Comparison of ENCODE assay signal across 20 cellular contexts in the genomic region with DNA sequence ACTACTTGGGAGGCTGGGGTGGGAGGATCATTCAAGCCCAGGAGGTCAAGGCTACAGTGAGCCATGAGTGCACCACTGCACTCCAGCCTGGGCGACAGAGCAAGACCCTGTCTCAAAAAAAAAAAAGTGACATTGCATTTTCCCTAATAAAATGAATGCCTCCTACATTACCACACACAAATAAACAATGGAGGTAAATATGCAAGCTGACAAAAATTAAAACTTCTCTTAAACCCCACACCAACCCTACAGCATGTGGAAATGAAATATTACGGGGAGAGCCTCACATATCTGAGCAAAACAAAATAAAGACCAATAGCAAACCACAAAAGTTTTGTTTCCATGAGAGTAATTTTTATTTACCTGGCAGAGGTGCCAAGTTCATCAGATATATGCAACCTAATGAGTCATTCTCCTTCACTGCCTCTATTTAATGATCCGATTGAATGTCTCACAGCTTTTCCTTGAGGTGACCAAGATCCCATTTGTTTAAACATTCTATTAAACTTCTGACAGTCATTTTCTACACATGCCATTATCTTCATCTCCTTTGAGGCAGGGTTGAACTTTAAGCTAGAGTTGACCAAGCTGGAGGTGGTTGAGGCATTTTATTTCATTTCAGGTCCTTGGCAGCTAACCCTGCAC. TPM values are rescaled to one million over a fixed set of nuclear protein-coding genes. Genes with fewer than 3 reads are reported as not detected.
DNase-seq lines count a peak whose midpoint lies in the region; ATAC-seq and TF ChIP-seq lines count a peak whose summit lies in the region.
"Had no signal": no experiment of that assay in that cellular context is flagged by ENCODE, and none has a peak within 500 bp of the region (broad histone marks: within the 10 kb centered on the region; RNA-seq: fewer than 3 reads in every experiment).

No MANE protein-coding gene starts in this region.

- no peaks in the 10 kb centered on the region for H3K9me2 ChIP-seq in hepatocyte (replicated peaks; ENCODE audit: insufficient read depth)

- intact Hi-C loops in mammary epithelial cell (cut with micrococcal nuclease), result no loop called here

- no peaks in the 10 kb centered on the region for H3K27me3 ChIP-seq in mammary epithelial cell (ENCODE audit: insufficient read depth, low read length)
- no peaks in the 10 kb centered on the region for H3K27me3 ChIP-seq in hepatocyte
- H3K27me3 ChIP-seq: BLaER1 had no signal

- H3K9ac ChIP-seq in mammary epithelial cell (ENCODE audit: insufficient read depth, low read length), result no peak overlapping the region
- H3K9ac ChIP-seq: BLaER1 had no signal

- WGBS in mammary epithelial cell (ENCODE audit: low coverage, missing lambda C conversion rate), result 76% methylated on average over 3 of the region's 3 CpGs
- WGBS in hepatocyte (ENCODE audit: low lambda C conversion rate, missing lambda C conversion rate), result 79% methylated on average over 3 of the region's 3 CpGs

- H3K4me2 ChIP-seq in mammary epithelial cell (ENCODE audit: insufficient read depth, low read depth, low read length), result no peak overlapping the region
- no peak overlapping the region for H3K4me2 ChIP-seq in hepatocyte
- H3K4me2 ChIP-seq: BLaER1 had no signal

- no peaks in the 10 kb centered on the region for H3K79me2 ChIP-seq in mammary epithelial cell (ENCODE audit: insufficient read depth, low read length)
- H3K79me2 ChIP-seq in hepatocyte, result no peaks in the 10 kb centered on the region

- H3K36me3 ChIP-seq in mammary epithelial cell (ENCODE audit: insufficient read depth, low read length), result no peaks in the 10 kb centered on the region
- no peaks in the 10 kb centered on the region for H3K36me3 ChIP-seq in hepatocyte (replicated peaks; ENCODE audit: insufficient read depth, low read depth)
- H3K36me3 ChIP-seq: BLaER1 had no signal

- CTCF ChIA-PET in mammary epithelial cell (lab: Charles Lee; ENCODE audit: low non-redundant PET), result interaction anchor here (0.6 kb wide), 1 partner anchor 606 kb away, joined by 8 read pairs; no protein-coding TSS in a partner anchor

- no peak overlapping the region for H2AFZ ChIP-seq in mammary epithelial cell (ENCODE audit: low read depth, low read length)
- H2AFZ ChIP-seq in hepatocyte, result no peak overlapping the region

- H3K4me1 ChIP-seq in mammary epithelial cell (ENCODE audit: insufficient read depth, low read length) (no peaks in the 10 kb centered on the region), hepatocyte (ENCODE audit: insufficient read depth) (no peaks in the 10 kb centered on the region)
- H3K4me1 ChIP-seq: BLaER1 had no signal

- BruUV-seq in mammary epithelial cell (replicated peaks; lab: Mats Ljungman, UMichigan), result no TSS peak

- no peak overlapping the region for H3K27ac ChIP-seq in mammary epithelial cell (ENCODE audit: insufficient read depth, low read depth, low read length)
- H3K27ac ChIP-seq in hepatocyte, result no peak overlapping the region
- H3K27ac ChIP-seq: BLaER1 had no signal

- TF ChIP-seq CTCF in mammary epithelial cell (conservative IDR thresholded peaks at IDR 0.05 in 1 of 2, IDR thresholded peaks at IDR 0.05 in 1 of 2; ENCODE audit: extremely low read depth in 1 of 2, insufficient read depth in 1 of 2, low read depth in 1 of 2, low read length in 2 of 2) (no peak), hepatocyte (IDR thresholded peaks at IDR 0.05; ENCODE audit: poor library complexity) (no peak)

- no peaks in the 10 kb centered on the region for H4K20me1 ChIP-seq in mammary epithelial cell (ENCODE audit: insufficient read depth, low read length)
- no peaks in the 10 kb centered on the region for H4K20me1 ChIP-seq in hepatocyte (ENCODE audit: insufficient read depth, poor library complexity, severe bottlenecking)
- H4K20me1 ChIP-seq: BLaER1 had no signal

- H3K4me3 ChIP-seq in mammary epithelial cell (replicated peaks in 1 of 3; ENCODE audit: insufficient read depth in 1 of 3, low read depth in 2 of 3, low read length in 3 of 3), result no peak overlapping the region
- no peak overlapping the region for H3K4me3 ChIP-seq in hepatocyte
- H3K4me3 ChIP-seq: BLaER1 had no signal

- in situ Hi-C loops in Caki2 (cut with HindIII; ENCODE audit: low pct_unique_long_range_greater_than_20kb, low sequenced_read_pairs), result no loop called here
- in situ Hi-C loops in mammary epithelial cell (cut with MboI; ENCODE audit: low sequenced_read_pairs in 2 of 2), result no loop called here

- H3K9me3 ChIP-seq in mammary epithelial cell (replicated peaks; ENCODE audit: insufficient read depth, low read length) (no peaks in the 10 kb centered on the region), hepatocyte (ENCODE audit: low read depth) (no peaks in the 10 kb centered on the region)

- DNase-seq in Caki2 (ENCODE audit: low read depth) (peak; percentile 76), NCI-H460 (ENCODE audit: extremely low read depth, low read depth) (peak; percentile 13), mammary epithelial cell (peak; percentile 52), kidney tubule cell (ENCODE audit: low spot score) (peak; percentile 76), NCI-H1048 (lab: John Stamatoyannopoulos, UW) (no peak), hepatocyte (ENCODE audit: low spot score) (no peak)
- DNase-seq: CD4-positive, alpha-beta memory T cell; DMS79; GOT3; MM.1S; NCI-H1092 treated with DMSO at 0.1 percent for 48 hours; NCI-H2081 treated with DMSO at 0.1 percent for 48 hours; NCI-H510A; NCI-H748 treated with DMSO at 0.1 percent for 48 hours; OCI-M1 had no signal

- no peak for ATAC-seq in HG03378 (IDR thresholded peaks at IDR 0.05; ENCODE audit: unreplicated experiment)
- ATAC-seq: Right ventricle myocardium inferior had no signal

- dilution Hi-C loops in mammary epithelial cell (cut with HindIII; ENCODE audit: low sequenced_read_pairs), result no loop called here

RNA-seq across cellular contexts. Expression of gene CAV3, which starts 9.4 kb away (rescaled TPM):
- total RNA-seq in Caki2 (2014; rRNA removed; shearing (Covaris generic); ENCODE audit: low replicate concordance), result not detected in 2 replicates
- total RNA-seq in NCI-H460 (2014; rRNA removed; shearing (Covaris generic)), result not detected in 2 replicates
- not detected in 2 replicates for polyA plus RNA-seq in NCI-H460 (2014; cell fraction: nucleus; rRNA removed)
- not detected for total RNA-seq in mammary epithelial cell
- not detected for polyA plus RNA-seq in mammary epithelial cell
- polyA minus RNA-seq in mammary epithelial cell, result not detected
- not detected in 2 replicates for total RNA-seq in hepatocyte
- polyA plus RNA-seq in hepatocyte, result not detected in 2 replicates
- total RNA-seq: A673; CD4-positive, alpha-beta memory T cell; SK-MEL-5 had no signal
- polyA plus RNA-seq: CD4-positive, alpha-beta memory T cell had no signal

RNA-seq across cellular contexts. Expression of gene OXTR, which starts 45.2 kb away (rescaled TPM):
- total RNA-seq in Caki2 (2014; rRNA removed; shearing (Covaris generic); ENCODE audit: low replicate concordance), result 0.61 and 1.6 TPM in 2 replicates
- total RNA-seq in NCI-H460 (2014; rRNA removed; shearing (Covaris generic)), result 0.23 and 0.50 TPM in 2 replicates
- 3.6 and 5.1 TPM in 2 replicates for polyA plus RNA-seq in NCI-H460 (2014; cell fraction: nucleus; rRNA removed)
- total RNA-seq in mammary epithelial cell (1 to 10 TPM; 1.3 to 8.0 TPM), hepatocyte (1.6 and 1.9 TPM in 2 replicates)
- polyA plus RNA-seq in mammary epithelial cell (0.19 TPM), hepatocyte (0.97 and 1.3 TPM in 2 replicates)
- not detected for polyA minus RNA-seq in mammary epithelial cell

Comparison
In these comparisons a context has a peak if more than half of its experiments do, and no peak if none do; other contexts are left out.
1. DNase-seq: peak in Caki2 (single experiment), NCI-H460 (single experiment), mammary epithelial cell (single experiment) and kidney tubule cell (single experiment); none in NCI-H1048 (single experiment) and hepatocyte (single experiment).